ENCODE assay signal across 14 cellular contexts in genomic region chr9:137764171-137764671, GRCh38.
DNase-seq lines count a peak whose midpoint lies in the region; ATAC-seq, FAIRE-seq and TF ChIP-seq lines count a peak whose summit lies in the region.
"Had no signal": no experiment of that assay in that cellular context is flagged by ENCODE, and none has a peak within 500 bp of the region (broad histone marks: within the 10 kb centered on the region; RNA-seq: fewer than 3 reads in every experiment).

No MANE protein-coding gene starts in this region.

- H3K27ac ChIP-seq in osteoblast (ENCODE audit: low read depth, low read length) (no peak overlapping the region), HepG2 (ENCODE audit: extremely low read length, insufficient read depth, low read length) (no peak overlapping the region)

- 98% methylated on average over 17 of the region's 17 CpGs for WGBS in HepG2 (ENCODE audit: low lambda C conversion rate)

- CTCF ChIA-PET in HepG2 (lab: Yijun Ruan, JAX; ENCODE audit: low intra/inter-chr PET ratio, low total read pairs) = no interaction called here

- H3K9me3 ChIP-seq in osteoblast (ENCODE audit: low read depth, low read length) (no peaks in the 10 kb centered on the region), HepG2 (ENCODE audit: low read length) (no peaks in the 10 kb centered on the region)

- no peak overlapping the region for H3K4me2 ChIP-seq in osteoblast (ENCODE audit: insufficient read depth, low read length)
- no peak overlapping the region for H3K4me2 ChIP-seq in HepG2 (ENCODE audit: low read depth, low read length)

- TF ChIP-seq POLR2A in HepG2 (IDR thresholded peaks at IDR 0.05; ENCODE audit: insufficient read depth in 1 of 2, low read depth in 2 of 2, low read length in 2 of 2) = no peak

- POLR2A ChIA-PET in HepG2 (lab: Yijun Ruan, JAX) = no interaction called here

- H4K20me1 ChIP-seq in osteoblast (ENCODE audit: insufficient read depth, low read length) (no peaks in the 10 kb centered on the region), HepG2 (ENCODE audit: insufficient read depth, low read length) (no peaks in the 10 kb centered on the region)

- DNase-seq in Ammon's horn (ENCODE audit: low spot score) (peak; percentile 82), SK-MEL-5 (ENCODE audit: low read depth, low spot score) (peak; percentile 21), foreskin melanocyte (peak; percentile 59), osteoblast (ENCODE audit: insufficient read length, low spot score, missing footprints) (peak; percentile 62), DMS53 treated with DMSO at 0.1 percent for 48 hours (lab: John Stamatoyannopoulos, UW; ENCODE audit: unreplicated experiment) (no peak), HepG2 (ENCODE audit: low spot score) (no peak)
- DNase-seq: activated CD4-positive, CD25-positive, alpha-beta regulatory T cell; activated CD8-positive, alpha-beta memory T cell treated with anti-CD3 and anti-CD28 coated beads, Interleukin-2, amount 50 U/mL, for 4 hours; activated naive CD8-positive, alpha-beta T cell treated with anti-CD3 and anti-CD28 coated beads, Interleukin-2, amount 10 ng/mL, durations not matched to agents 7 days and 5 days; effector memory CD4-positive, alpha-beta T cell; NCI-H1417 treated with DMSO at 0.1 percent for 48 hours; NK-92 treated with Interleukin-12 subunit alpha and Interleukin-12 subunit beta, amount 100 ng/mL, for 24 hours had no signal

- peaks cover 50% of the 10 kb centered on the region for H3K36me3 ChIP-seq in osteoblast (ENCODE audit: insufficient read depth, low read length)
- H3K36me3 ChIP-seq in HepG2 (replicated peaks in 1 of 2; ENCODE audit: control insufficient read depth in 1 of 2, insufficient read depth in 2 of 2, low read length in 2 of 2) = peaks cover 20 to 54% of the 10 kb centered on the region in 2 experiments

- H3K27me3 ChIP-seq in osteoblast (ENCODE audit: insufficient read depth, low read length) = no peaks in the 10 kb centered on the region
- H3K27me3 ChIP-seq in HepG2 (ENCODE audit: control insufficient read depth in 1 of 2, insufficient read depth in 2 of 2, low read length in 2 of 2) = no peaks in the 10 kb centered on the region

- TF ChIP-seq EP300 in HepG2 (IDR thresholded peaks at IDR 0.05; ENCODE audit: low read depth in 2 of 2, low read length in 2 of 2) (no peak), HepG2 (CRISPR knock-in tag; IDR thresholded peaks at IDR 0.05; ENCODE audit: borderline replicate concordance) (no peak)

- in situ Hi-C loops in SK-MEL-5 (cut with HindIII; ENCODE audit: low pct_unique_long_range_greater_than_20kb, low sequenced_read_pairs) = no loop called here
- in situ Hi-C loops in HepG2 (cut with HindIII; ENCODE audit: extremely low pct_ligation_motif_present, low pct_unique_long_range_greater_than_20kb) = no loop called here

- H3K4me1 ChIP-seq in osteoblast (ENCODE audit: insufficient read depth, low read length) = no peaks in the 10 kb centered on the region
- no peaks in the 10 kb centered on the region for H3K4me1 ChIP-seq in HepG2 (ENCODE audit: insufficient read depth, low read length)

- no peak for ATAC-seq in HepG2
- no peak for ATAC-seq in GM18498 (IDR thresholded peaks at IDR 0.05; ENCODE audit: unreplicated experiment)
- no peak for ATAC-seq in GM21576 (IDR thresholded peaks at IDR 0.05; ENCODE audit: unreplicated experiment)

- intact Hi-C loops in HepG2 (cut with micrococcal nuclease; ENCODE audit: unreplicated experiment) = no loop called here

- no peak overlapping the region for H2AFZ ChIP-seq in osteoblast (ENCODE audit: low read length)
- H2AFZ ChIP-seq in HepG2 (ENCODE audit: low read length) = no peak overlapping the region

- H3K79me2 ChIP-seq in osteoblast (ENCODE audit: insufficient read depth, low read length) (peaks cover 15% of the 10 kb centered on the region), HepG2 (ENCODE audit: insufficient read depth, low read length) (no peaks in the 10 kb centered on the region)

- TF ChIP-seq RAD21 in HepG2 (CRISPR knock-in tag; IDR thresholded peaks at IDR 0.05) = no peak

- no peak overlapping the region for H3K4me3 ChIP-seq in osteoblast (ENCODE audit: insufficient read depth, low read length)
- no peak overlapping the region for H3K4me3 ChIP-seq in HepG2 (replicated peaks in 1 of 3; ENCODE audit: insufficient read depth in 1 of 3, low read depth in 2 of 3, low read length in 3 of 3)

- TF ChIP-seq CTCF in osteoblast (IDR thresholded peaks at IDR 0.05; ENCODE audit: extremely low read depth, low read depth, low read length) (no peak), HepG2 (CRISPR knock-in tag; IDR thresholded peaks at IDR 0.05) (no peak)

- no peak for FAIRE-seq in HepG2 (lab: Jason Lieb, UNC)

- BruUV-seq in HepG2 (replicated peaks; lab: Mats Ljungman, UMichigan) = no TSS peak

- no peak overlapping the region for H3K9ac ChIP-seq in HepG2 (ENCODE audit: insufficient read depth, low read depth, low read length)

TF ChIP-seq in HepG2, 621 proteins besides CTCF, POLR2A, EP300 and RAD21:
- TF ChIP-seq KLF11 (CRISPR knock-in tag; IDR thresholded peaks at IDR 0.05) = no peak

Comparison
In these comparisons a context has a peak if more than half of its experiments do, and no peak if none do; other contexts are left out.
1. DNase-seq: peak in Ammon's horn (single experiment), SK-MEL-5 (single experiment), foreskin melanocyte (single experiment) and osteoblast (single experiment); none in DMS53 treated with DMSO at 0.1 percent for 48 hours (single experiment) and HepG2 (single experiment).